ENCODE assay signal across 9 cellular contexts in genomic region chr2:127128508-127128907, GRCh38. TPM values are rescaled to one million over a fixed set of nuclear protein-coding genes. Genes with fewer than 3 reads are reported as not detected.
DNase-seq lines count a peak whose midpoint lies in the region; ATAC-seq and TF ChIP-seq lines count a peak whose summit lies in the region.
"Had no signal": no experiment of that assay in that cellular context is flagged by ENCODE, and none has a peak within 500 bp of the region (broad histone marks: within the 10 kb centered on the region; RNA-seq: fewer than 3 reads in every experiment).

No MANE protein-coding gene starts in this region.

- no peak overlapping the region for H3K27ac ChIP-seq in SJCRH30
- H3K27ac ChIP-seq: psoas muscle had no signal

- H3K9me3 ChIP-seq in BE2C (no peaks in the 10 kb centered on the region), SJCRH30 (replicated peaks) (no peaks in the 10 kb centered on the region; the same call in 1 of the 2 replicates)
- H3K9me3 ChIP-seq: psoas muscle had no signal

- H3K4me3 ChIP-seq in BE2C (ENCODE audit: low read depth, low read length) (no peak overlapping the region), SJCRH30 (no peak overlapping the region)
- H3K4me3 ChIP-seq: psoas muscle had no signal

- H3K4me1 ChIP-seq in BE2C: no peaks in the 10 kb centered on the region
- peaks cover 7% of the 10 kb centered on the region for H3K4me1 ChIP-seq in SJCRH30
- H3K4me1 ChIP-seq: psoas muscle had no signal

- DNase-seq in BE2C (peak; percentile 52), SJCRH30 (peak; percentile 87 to 93), left kidney (ENCODE audit: low read depth, low spot score) (peak; percentile 71), erythroblast (lab: John Stamatoyannopoulos, UW) (no peak), AML-193 (lab: John Stamatoyannopoulos, UW) (no peak), DMS114 treated with DMSO at 0.1 percent for 48 hours (lab: John Stamatoyannopoulos, UW; ENCODE audit: unreplicated experiment) (no peak)
- DNase-seq: psoas muscle had no signal

- H3K27me3 ChIP-seq in BE2C (no peaks in the 10 kb centered on the region), SJCRH30 (no peaks in the 10 kb centered on the region)

- TF ChIP-seq POLR2A in GM19193 (IDR thresholded peaks at IDR 0.05; ENCODE audit: extremely low read depth, insufficient read depth, insufficient read length) (peak; percentile 38), erythroblast (IDR thresholded peaks at IDR 0.05; ENCODE audit: low read length) (no peak)

- ATAC-seq in HG03066 (IDR thresholded peaks at IDR 0.05; ENCODE audit: low read depth, unreplicated experiment): peak; percentile 98

- no peak for TF ChIP-seq CTCF in BE2C (IDR thresholded peaks at IDR 0.05; ENCODE audit: low read depth, low read length)

- H3K36me3 ChIP-seq in BE2C: no peaks in the 10 kb centered on the region
- no peaks in the 10 kb centered on the region for H3K36me3 ChIP-seq in SJCRH30

RNA-seq across cellular contexts. Expression of gene BIN1, which starts 21.6 kb away (rescaled TPM):
- 83.3 TPM for polyA plus RNA-seq in BE2C (2012; ENCODE audit: insufficient read depth, insufficient read length, low read depth)
- 87.6 and 90.4 TPM in 2 replicates for total RNA-seq in SJCRH30 (2014; rRNA removed; shearing (Covaris generic))

Comparison
In these comparisons a context has a peak if more than half of its experiments do, and no peak if none do; other contexts are left out.
1. DNase-seq: peak in BE2C (single experiment), SJCRH30 (2 of 2) and left kidney (single experiment); none in erythroblast (0 of 2), AML-193 (0 of 2) and DMS114 treated with DMSO at 0.1 percent for 48 hours (single experiment).